8 cellular contexts compared by ENCODE assay signal in the genomic region with DNA sequence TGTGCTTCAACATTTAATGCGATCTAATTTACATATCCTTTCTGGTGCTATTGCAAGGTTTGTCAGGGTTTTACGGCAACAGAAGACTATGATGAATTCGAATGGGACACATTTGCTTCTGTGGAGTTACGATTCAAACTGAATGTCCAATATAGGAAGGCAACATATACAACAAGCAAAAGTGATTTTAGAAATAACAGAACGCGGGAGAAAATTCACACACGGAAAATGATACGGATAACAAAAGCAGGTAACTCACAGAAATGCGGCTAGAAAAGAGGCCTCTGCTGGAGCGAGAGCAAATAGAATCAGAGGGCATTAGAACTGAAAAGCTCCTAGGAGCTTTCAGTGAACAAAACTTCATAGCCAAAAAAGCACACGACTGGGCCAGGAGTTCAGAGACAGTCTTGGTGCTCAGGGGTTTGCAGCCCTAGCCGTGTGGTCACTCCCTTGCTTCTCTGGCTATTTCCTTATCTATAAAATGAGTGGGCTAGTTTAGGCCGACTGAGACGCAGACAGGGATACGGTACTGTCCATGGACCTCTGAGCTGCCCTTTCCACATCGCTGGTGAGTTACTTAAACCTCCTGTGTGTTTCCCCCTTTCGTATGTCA. TPM values are rescaled to one million over a fixed set of nuclear protein-coding genes. Genes with fewer than 3 reads are reported as not detected.
DNase-seq lines count a peak whose midpoint lies in the region; ATAC-seq, FAIRE-seq and TF ChIP-seq lines count a peak whose summit lies in the region.

No MANE protein-coding gene starts in this region.

- DNase-seq in EL (peak; percentile 16), UCSD-AML1 (lab: John Stamatoyannopoulos, UW; ENCODE audit: unreplicated experiment) (peak; percentile 46), fibroblast of the aortic adventitia (ENCODE audit: low read depth) (peak; percentile 76), pancreas (no peak), T1000 (lab: John Stamatoyannopoulos, UW) (no peak), NCI-H510A (lab: John Stamatoyannopoulos, UW) (no peak)

- H3K27ac ChIP-seq in pancreas, result peak overlapping the region; percentile 97 to 99 (median 99)

- H3K27me3 ChIP-seq in pancreas, result no peaks in the 10 kb centered on the region

- FAIRE-seq in pancreas (lab: Jason Lieb, UNC), result no peak

- TF ChIP-seq CTCF in fibroblast of the aortic adventitia (IDR thresholded peaks at IDR 0.05; ENCODE audit: insufficient read depth, low read length) (no peak), pancreas (IDR thresholded peaks at IDR 0.05) (no peak)

- no peaks in the 10 kb centered on the region for H3K9me3 ChIP-seq in pancreas

- H3K4me3 ChIP-seq in fibroblast of the aortic adventitia (ENCODE audit: low read depth, low read length) (peak overlapping the region; percentile 97), pancreas (peak overlapping the region; percentile 84 to 96 (median 90))

- WGBS in pancreas, 2 donors, result 2% methylated on average over 17 of the region's 17 CpGs

- peak; percentile 40 for ATAC-seq in GM19452 (IDR thresholded peaks at IDR 0.05; ENCODE audit: unreplicated experiment)
- ATAC-seq in HG03469 (IDR thresholded peaks at IDR 0.05; ENCODE audit: unreplicated experiment), result peak; percentile 22
- ATAC-seq in pancreas, result peak; percentile 9 to 22 (median 20)

- intact Hi-C loops in pancreas (cut with DNase I), result no loop called here

- H3K4me1 ChIP-seq in pancreas, result peaks cover 25 to 45% (median 37%) of the 10 kb centered on the region in 3 donors

- H3K36me3 ChIP-seq in pancreas, result no peaks in the 10 kb centered on the region

RNA-seq across cellular contexts. Expression of a gene that starts 0.6 kb away (rescaled TPM):
- 94.9 and 102 TPM in 2 replicates for total RNA-seq in fibroblast of the aortic adventitia (ENCODE audit: low replicate concordance)
- 10 to 100 TPM; 43.3 to 64.6 (median 49.1) TPM for total RNA-seq in pancreas
- 10 to 100 TPM; 28.3 to 41.5 TPM for polyA plus RNA-seq in pancreas

Comparison
In these comparisons a context has a peak if more than half of its experiments do, and no peak if none do; other contexts are left out.
1. DNase-seq: peak in EL (single experiment), UCSD-AML1 (single experiment) and fibroblast of the aortic adventitia (single experiment); none in pancreas (0 of 6), T1000 (single experiment) and NCI-H510A (single experiment).
2. Peak in every context shown above with its lines, with median percentiles within 50 percentile points of each other: ATAC-seq.